9 cellular contexts compared by ENCODE assay signal in the genomic region with DNA sequence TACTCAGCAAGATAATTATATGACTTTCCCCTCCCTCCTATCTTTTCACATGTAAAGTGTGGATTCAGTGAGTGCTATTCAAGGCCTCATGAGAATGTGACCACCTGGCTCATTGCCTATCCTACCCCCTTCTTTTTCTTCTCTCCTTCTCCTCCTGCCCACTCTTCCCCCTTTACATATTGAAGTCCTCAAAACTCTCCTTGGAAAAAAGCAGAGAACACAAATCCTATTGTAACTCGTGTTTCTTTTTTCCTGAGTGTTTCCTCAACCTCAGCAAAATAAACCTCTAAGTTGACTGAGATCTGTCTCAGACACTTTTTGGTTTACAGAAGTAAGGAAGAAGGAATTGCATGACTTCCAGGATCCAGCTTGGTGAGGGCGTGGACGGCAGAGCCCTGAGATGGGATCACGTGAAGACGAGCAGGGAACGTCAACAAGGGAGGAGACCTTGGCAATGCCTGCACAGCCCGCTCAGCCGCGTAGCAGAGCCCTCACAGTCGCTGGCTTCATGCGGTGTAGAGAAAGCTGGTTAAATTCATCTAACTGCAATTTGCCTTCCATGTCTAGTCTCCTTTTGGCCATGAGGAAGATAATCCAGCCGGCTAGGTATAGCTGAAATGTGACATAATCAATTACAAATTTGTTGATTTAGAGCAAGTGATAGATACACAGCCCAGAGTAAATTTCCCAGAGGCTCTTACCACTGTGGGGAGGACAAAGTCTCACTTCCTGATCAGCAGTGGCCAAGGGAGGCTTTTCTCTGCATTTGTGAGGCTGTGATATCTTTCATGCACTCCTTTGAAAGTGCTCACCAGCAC.
DNase-seq lines count a peak whose midpoint lies in the region; ATAC-seq, FAIRE-seq and TF ChIP-seq lines count a peak whose summit lies in the region.
"Had no signal": no experiment of that assay in that cellular context is flagged by ENCODE, and none has a peak within 500 bp of the region (broad histone marks: within the 10 kb centered on the region; RNA-seq: fewer than 3 reads in every experiment).

No MANE protein-coding gene starts in this region.

- CTCF ChIA-PET in activated CD4-positive, alpha-beta memory T cell treated with anti-CD3 and anti-CD28 coated beads, Interleukin-2, amount 10 ng/mL, durations not matched to agents 7 days and 5 days (lab: Charles Lee), result interaction anchor here (0.6 to 2.2 kb wide), 3 partner anchors 28 to 172 kb away, joined by 3 to 10 read pairs (median 6); no protein-coding TSS in a partner anchor

- H3K27me3 Mint-ChIP-seq in astrocyte (ENCODE audit: low read depth, unreplicated experiment), result peaks cover 2% of the 10 kb centered on the region
- peaks cover 4% of the 10 kb centered on the region for H3K27me3 Mint-ChIP-seq in activated CD4-positive, alpha-beta memory T cell treated with anti-CD3 and anti-CD28 coated beads, Interleukin-2, amount 10 ng/mL, durations not matched to agents 7 days and 5 days

- ATAC-seq in GM19397 (IDR thresholded peaks at IDR 0.05; ENCODE audit: unreplicated experiment), result no peak

- no peak for TF ChIP-seq CTCF in astrocyte (IDR thresholded peaks at IDR 0.05; ENCODE audit: insufficient read depth, low read depth, low read length)

- peaks cover 4% of the 10 kb centered on the region for H3K9me3 Mint-ChIP-seq in astrocyte (ENCODE audit: unreplicated experiment)
- no peaks in the 10 kb centered on the region for H3K9me3 Mint-ChIP-seq in activated CD4-positive, alpha-beta memory T cell treated with anti-CD3 and anti-CD28 coated beads, Interleukin-2, amount 10 ng/mL, durations not matched to agents 7 days and 5 days

- H3K4me3 ChIP-seq in astrocyte (ENCODE audit: insufficient read depth, low read depth, low read length), result no peak overlapping the region
- peak overlapping the region; percentile 49; the same call in 1 of the 2 replicates for H3K4me3 ChIP-seq in iPS-20b (ENCODE audit: low read length)
- peak overlapping the region in 1 of 7 experiments; percentile 22 for H3K4me3 ChIP-seq in skin epidermis

- H3K27ac ChIP-seq in astrocyte (ENCODE audit: low read depth, low read length), result no peak overlapping the region
- H3K27ac ChIP-seq in iPS-20b (ENCODE audit: low read length), result peak overlapping the region; percentile 67
- peak overlapping the region; percentile 25 to 85 (median 69) for H3K27ac ChIP-seq in skin epidermis

- H3K36me3 ChIP-seq in astrocyte (ENCODE audit: insufficient read depth, low read length), result no peaks in the 10 kb centered on the region
- no peaks in the 10 kb centered on the region for H3K36me3 ChIP-seq in iPS-20b (ENCODE audit: insufficient read depth, low read depth, low read length)

- H3K27me3 ChIP-seq in astrocyte (ENCODE audit: insufficient read depth, low read length), result no peaks in the 10 kb centered on the region
- H3K27me3 ChIP-seq in iPS-20b (ENCODE audit: insufficient read depth, low read length), result no peaks in the 10 kb centered on the region

- H3K9ac ChIP-seq in astrocyte (ENCODE audit: low read length), result no peak overlapping the region
- peak overlapping the region; percentile 70; the same call in 1 of the 2 replicates for H3K9ac ChIP-seq in iPS-20b (ENCODE audit: low read depth, low read length)

- peaks cover 2% of the 10 kb centered on the region for H3K36me3 Mint-ChIP-seq in astrocyte (ENCODE audit: low read depth, unreplicated experiment)
- no peaks in the 10 kb centered on the region for H3K36me3 Mint-ChIP-seq in activated CD4-positive, alpha-beta memory T cell treated with anti-CD3 and anti-CD28 coated beads, Interleukin-2, amount 10 ng/mL, durations not matched to agents 7 days and 5 days (ENCODE audit: low read depth)

- no peaks in the 10 kb centered on the region for H3K79me2 ChIP-seq in astrocyte (ENCODE audit: insufficient read depth, low read length)

- POLR2A ChIA-PET in activated CD4-positive, alpha-beta memory T cell treated with anti-CD3 and anti-CD28 coated beads, Interleukin-2, amount 10 ng/mL, durations not matched to agents 7 days and 5 days (lab: Charles Lee), result interaction anchor here (0.7 kb wide), 1 partner anchor 12 kb away, joined by 3 read pairs; no protein-coding TSS in a partner anchor

- H3K9me3 ChIP-seq in astrocyte (ENCODE audit: insufficient read depth, low read depth, low read length) (no peaks in the 10 kb centered on the region), iPS-20b (ENCODE audit: insufficient read depth, low read depth, low read length) (no peaks in the 10 kb centered on the region)

- no peak overlapping the region for H3K4me3 Mint-ChIP-seq in astrocyte (ENCODE audit: unreplicated experiment)
- H3K4me3 Mint-ChIP-seq in activated CD4-positive, alpha-beta memory T cell treated with anti-CD3 and anti-CD28 coated beads, Interleukin-2, amount 10 ng/mL, durations not matched to agents 7 days and 5 days, result no peak overlapping the region

- no peak overlapping the region for H3K27ac Mint-ChIP-seq in astrocyte (ENCODE audit: unreplicated experiment)
- no peak overlapping the region for H3K27ac Mint-ChIP-seq in activated CD4-positive, alpha-beta memory T cell treated with anti-CD3 and anti-CD28 coated beads, Interleukin-2, amount 10 ng/mL, durations not matched to agents 7 days and 5 days

- H3K4me1 ChIP-seq in astrocyte (ENCODE audit: insufficient read depth, low read length), result peaks cover 4% of the 10 kb centered on the region
- H3K4me1 ChIP-seq in iPS-20b (ENCODE audit: insufficient read depth, low read length), result peaks cover 9% of the 10 kb centered on the region; the same call in 1 of the 2 replicates

- peak overlapping the region; percentile 46 for H3K4me2 ChIP-seq in astrocyte (ENCODE audit: low read length)

- H2AFZ ChIP-seq in astrocyte (ENCODE audit: low read depth, low read length), result peak overlapping the region; percentile 36

- peaks cover 7% of the 10 kb centered on the region for H3K4me1 Mint-ChIP-seq in astrocyte (ENCODE audit: low read depth, unreplicated experiment)
- H3K4me1 Mint-ChIP-seq in activated CD4-positive, alpha-beta memory T cell treated with anti-CD3 and anti-CD28 coated beads, Interleukin-2, amount 10 ng/mL, durations not matched to agents 7 days and 5 days, result peaks cover 4% of the 10 kb centered on the region

- FAIRE-seq in astrocyte (lab: Jason Lieb, UNC), result no peak

- H4K20me1 ChIP-seq in astrocyte (ENCODE audit: insufficient read depth, low read length), result no peaks in the 10 kb centered on the region

- DNase-seq in H4 (ENCODE audit: low spot score) (peak; percentile 53), astrocyte (ENCODE audit: low read depth) (no peak), RPMI8226 (no peak), GM19240 (ENCODE audit: insufficient read length, low spot score) (no peak)
- no peak for DNase-seq in activated CD4-positive, alpha-beta memory T cell treated with anti-CD3 and anti-CD28 coated beads, Interleukin-2, amount 10 ng/mL, durations not matched to agents 7 days and 5 days
- DNase-seq: amniotic stem cell had no signal
